ENCODE assay signal across 20 cellular contexts in the genomic region with DNA sequence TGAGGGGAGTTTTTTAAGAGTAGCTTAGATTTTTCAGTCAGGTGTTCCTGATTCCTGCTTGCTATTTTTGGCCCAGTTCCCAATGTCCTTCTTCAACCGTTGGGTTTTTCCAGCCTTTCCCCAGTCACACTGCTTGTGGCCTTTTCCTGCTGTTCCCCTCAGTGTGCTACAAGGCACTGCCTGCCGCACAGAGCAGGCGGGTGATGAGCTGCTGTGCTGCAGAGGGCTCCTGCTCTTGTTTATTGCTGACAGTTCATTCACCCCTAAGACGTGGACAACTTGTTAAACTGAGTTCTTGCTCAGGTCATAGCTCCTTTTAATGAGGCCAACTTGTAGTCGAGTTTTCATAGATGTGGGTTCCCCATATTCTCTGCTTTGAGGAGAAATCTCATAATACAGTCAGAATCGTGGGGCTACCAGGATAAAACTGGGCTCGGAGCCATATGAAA. TPM values are rescaled to one million over a fixed set of nuclear protein-coding genes. Genes with fewer than 3 reads are reported as not detected.
DNase-seq lines count a peak whose midpoint lies in the region; ATAC-seq and TF ChIP-seq lines count a peak whose summit lies in the region.
"Had no signal": no experiment of that assay in that cellular context is flagged by ENCODE, and none has a peak within 500 bp of the region (broad histone marks: within the 10 kb centered on the region; RNA-seq: fewer than 3 reads in every experiment).

No MANE protein-coding gene starts in this region.

- CTCF ChIA-PET in RWPE1 (lab: Yijun Ruan, JAX): no interaction called here

- no peak for TF ChIP-seq CTCF in RWPE1 (conservative IDR thresholded peaks at IDR 0.05; ENCODE audit: low read depth)

- H3K27ac ChIP-seq in RWPE1: peak overlapping the region; percentile 57
- peak overlapping the region; percentile 3 for H3K27ac ChIP-seq in temporal lobe (ENCODE audit: low read depth, low read length)
- H3K27ac ChIP-seq: epithelial cell of prostate, sigmoid colon had no signal

- POLR2A ChIA-PET in RWPE1 (lab: Yijun Ruan, JAX; ENCODE audit: low non-redundant PET): no interaction called here

- no peak for ATAC-seq in GM18511 (IDR thresholded peaks at IDR 0.05; ENCODE audit: unreplicated experiment)
- ATAC-seq: activated T-cell treated with anti-CD3 and anti-CD28 coated beads, Interleukin-2, amount 50 U/mL, for 4 hours; HCT116 had no signal

- no peak for DNase-seq in RWPE1 (ENCODE audit: low spot score)
- DNase-seq in dermis microvascular lymphatic vessel endothelial cell (ENCODE audit: low read depth in 2 of 2): peak; percentile 67 to 73
- peak; percentile 50 for DNase-seq in medulla oblongata (ENCODE audit: extremely low spot score)
- no peak for DNase-seq in NCI-H510A treated with DMSO at 0.1 percent for 48 hours (lab: John Stamatoyannopoulos, UW)
- DNase-seq in NOMO-1 treated with dmso at 0.1 percent for 144 hours (lab: John Stamatoyannopoulos, UW; ENCODE audit: unreplicated experiment): no peak
- DNase-seq: activated CD4-positive, alpha-beta T cell treated with anti-CD3 and anti-CD28 coated beads, Interleukin-2, amount 50 U/mL, for 48 hours; activated naive CD8-positive, alpha-beta T cell treated with anti-CD3 and anti-CD28 coated beads for 36 hours; activated T-cell treated with anti-CD3 and anti-CD28 coated beads, Interleukin-2, amount 50 U/mL, for 4 hours; cerebellar nuclear complex; GF-D8; MV-4-11; NCI-H1930; NCI-H510A; sigmoid colon; stimulated activated CD4-positive, alpha-beta T cell treated with anti-CD3 and anti-CD28 coated beads, Interleukin-4, amount 100 ng/mL, for 24 hours; stimulated activated CD8-positive, alpha-beta memory T cell treated with anti-CD3 and anti-CD28 coated beads, Interleukin-4, amount 100 ng/mL, for 48 hours had no signal

RNA-seq across cellular contexts. Expression of gene EIF4E2, which starts 20.6 kb away (rescaled TPM):
- total RNA-seq in dermis microvascular lymphatic vessel endothelial cell (85.3 and 94.7 TPM in 2 replicates), temporal lobe (30.5 TPM)

RNA-seq across cellular contexts. Expression of gene TIGD1, which starts 20.7 kb away (rescaled TPM):
- total RNA-seq in dermis microvascular lymphatic vessel endothelial cell (0.89 and 1.7 TPM in 2 replicates), temporal lobe (8.9 TPM)

RNA-seq across cellular contexts. Expression of gene CHRNG, which starts 31.6 kb away (rescaled TPM):
- not detected in 2 replicates for total RNA-seq in dermis microvascular lymphatic vessel endothelial cell
- not detected for total RNA-seq in temporal lobe
- total RNA-seq: activated naive CD8-positive, alpha-beta T cell treated with anti-CD3 and anti-CD28 coated beads for 36 hours; activated T-cell treated with anti-CD3 and anti-CD28 coated beads, Interleukin-2, amount 50 U/mL, for 4 hours; sigmoid colon had no signal

RNA-seq across cellular contexts. Expression of gene CHRND, which starts 45.1 kb away (rescaled TPM):
- total RNA-seq in dermis microvascular lymphatic vessel endothelial cell (not detected in 2 replicates), temporal lobe (not detected)
- total RNA-seq: activated naive CD8-positive, alpha-beta T cell treated with anti-CD3 and anti-CD28 coated beads for 36 hours; activated T-cell treated with anti-CD3 and anti-CD28 coated beads, Interleukin-2, amount 50 U/mL, for 4 hours; sigmoid colon had no signal

RNA-seq across cellular contexts. Expression of gene PRSS56, which starts 50.9 kb away (rescaled TPM):
- not detected in 2 replicates for total RNA-seq in dermis microvascular lymphatic vessel endothelial cell
- under 0.01 TPM for total RNA-seq in temporal lobe
- total RNA-seq: activated naive CD8-positive, alpha-beta T cell treated with anti-CD3 and anti-CD28 coated beads for 36 hours; activated T-cell treated with anti-CD3 and anti-CD28 coated beads, Interleukin-2, amount 50 U/mL, for 4 hours; sigmoid colon had no signal

Comparison
In these comparisons a context has a peak if more than half of its experiments do, and no peak if none do; other contexts are left out.
1. DNase-seq: peak in dermis microvascular lymphatic vessel endothelial cell (2 of 2) and medulla oblongata (single experiment); none in RWPE1 (single experiment), NCI-H510A treated with DMSO at 0.1 percent for 48 hours (single experiment) and NOMO-1 treated with dmso at 0.1 percent for 144 hours (single experiment).